ENCODE assay signal across 27 cellular contexts in the genomic region with DNA sequence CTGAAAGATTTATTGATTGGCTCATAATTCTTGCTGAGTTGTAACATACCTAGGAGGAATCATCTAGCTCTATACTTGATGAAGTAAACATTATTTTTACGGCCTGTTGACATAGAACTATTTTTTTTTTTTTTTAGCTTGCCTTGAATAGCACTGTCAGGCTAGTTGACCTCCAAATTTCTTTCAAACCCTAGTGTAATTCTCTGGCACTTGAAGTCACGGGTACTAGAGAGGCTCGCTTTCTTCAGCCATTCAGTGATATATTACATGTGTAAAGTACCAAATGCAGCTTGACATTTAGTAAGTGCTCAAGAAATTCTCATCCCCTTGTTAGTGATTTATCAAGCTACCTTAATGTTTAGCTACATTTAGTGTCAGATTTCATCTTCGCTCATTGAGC. TPM values are rescaled to one million over a fixed set of nuclear protein-coding genes. Genes with fewer than 3 reads are reported as not detected.
"Had no signal": no experiment of that assay in that cellular context is flagged by ENCODE, and none has a peak within 500 bp of the region (broad histone marks: within the 10 kb centered on the region; RNA-seq: fewer than 3 reads in every experiment).

No MANE protein-coding gene starts in this region.

- H3K4me1 ChIP-seq: colonic mucosa, heart right ventricle, pancreas had no signal

- H3K9me3 Mint-ChIP-seq: activated naive CD8-positive, alpha-beta T cell treated with anti-CD3 and anti-CD28 coated beads for 36 hours; activated T-cell treated with anti-CD3 and anti-CD28 coated beads, Interleukin-2, amount 50 U/mL, for 4 hours; activated T-helper 2 cell treated with anti-CD3 and anti-CD28 coated beads, Interferon-gamma antibody, Interleukin-2, Interleukin-4, amounts not matched to agents 10 μg/mL and 5 μg/mL and 100 μg/mL, durations not matched to agents 14 hours and 24 hours and 36 hours; nephron progenitor cell; WTC11 had no signal

- H3K4me3 Mint-ChIP-seq: activated naive CD8-positive, alpha-beta T cell treated with anti-CD3 and anti-CD28 coated beads for 36 hours; activated T-cell treated with anti-CD3 and anti-CD28 coated beads, Interleukin-2, amount 50 U/mL, for 4 hours; nephron progenitor cell; WTC11 had no signal

- H3K27ac Mint-ChIP-seq: activated naive CD8-positive, alpha-beta T cell treated with anti-CD3 and anti-CD28 coated beads for 36 hours; activated T-helper 2 cell treated with anti-CD3 and anti-CD28 coated beads, Interferon-gamma antibody, Interleukin-2, Interleukin-4, amounts not matched to agents 10 μg/mL and 5 μg/mL and 100 μg/mL, durations not matched to agents 14 hours and 24 hours and 36 hours; nephron progenitor cell; WTC11 had no signal

- H3K9me3 ChIP-seq: colonic mucosa, heart right ventricle, pancreas had no signal

- H3K27me3 ChIP-seq: colonic mucosa, heart right ventricle had no signal

- ATAC-seq: activated T-cell treated with anti-CD3 and anti-CD28 coated beads, Interleukin-2, amount 50 U/mL, for 4 hours; heart right ventricle; left cardiac atrium; pancreas; right cardiac atrium; stimulated activated naive CD8-positive, alpha-beta T cell treated with anti-CD3 and anti-CD28 coated beads, Interleukin-15, Interleukin-2, amounts not matched to agents 100 U/mL and 50 U/mL, for 24 hours; WTC11 had no signal

- H3K36me3 Mint-ChIP-seq: activated naive CD8-positive, alpha-beta T cell treated with anti-CD3 and anti-CD28 coated beads for 36 hours; WTC11 had no signal

- H3K4me3 ChIP-seq: colonic mucosa, heart right ventricle, pancreas had no signal

- H3K4me1 Mint-ChIP-seq: activated naive CD8-positive, alpha-beta T cell treated with anti-CD3 and anti-CD28 coated beads for 36 hours had no signal

- DNase-seq: activated CD4-positive, alpha-beta T cell treated with anti-CD3 and anti-CD28 coated beads, Interleukin-2, amount 50 U/mL, for 48 hours; activated CD8-positive, alpha-beta memory T cell treated with anti-CD3 and anti-CD28 coated beads, Interleukin-2, amount 50 U/mL, for 48 hours; activated naive CD4-positive, alpha-beta T cell; activated naive CD8-positive, alpha-beta T cell treated with anti-CD3 and anti-CD28 coated beads for 36 hours; activated T-cell treated with anti-CD3 and anti-CD28 coated beads, Interleukin-2, amount 50 U/mL, for 4 hours; amniotic stem cell; colonic mucosa; heart right ventricle; islet precursor cell; left cardiac atrium; mesenchymal stem cell; nephron progenitor cell; pancreas; right cardiac atrium; stimulated activated CD4-positive, alpha-beta T cell treated with anti-CD3 and anti-CD28 coated beads, Interleukin-12 subunit alpha, Interleukin-12 subunit beta, amount 100 ng/mL, for 4 hours; stimulated activated CD4-positive, alpha-beta T cell treated with anti-CD3 and anti-CD28 coated beads, Interleukin-4, amount 100 ng/mL, for 4 hours; stimulated activated naive CD8-positive, alpha-beta T cell treated with anti-CD3 and anti-CD28 coated beads, Interleukin-15, Interleukin-2, amounts not matched to agents 100 U/mL and 50 U/mL, for 24 hours; T-helper 9 cell had no signal

- H3K27ac ChIP-seq: colonic mucosa, heart right ventricle, pancreas had no signal

- H3K36me3 ChIP-seq: colonic mucosa, heart right ventricle, pancreas had no signal

RNA-seq across cellular contexts. Expression of a gene that starts 2.9 kb away (rescaled TPM):
- total RNA-seq: activated CD8-positive, alpha-beta memory T cell treated with anti-CD3 and anti-CD28 coated beads for 36 hours; activated naive CD8-positive, alpha-beta T cell treated with anti-CD3 and anti-CD28 coated beads for 36 hours; activated T-cell treated with anti-CD3 and anti-CD28 coated beads, Interleukin-2, amount 50 U/mL, for 4 hours; activated T-helper 2 cell treated with anti-CD3 and anti-CD28 coated beads, Interferon-gamma antibody, Interleukin-2, Interleukin-4, amounts not matched to agents 10 μg/mL and 5 μg/mL and 100 μg/mL, durations not matched to agents 14 hours and 24 hours and 36 hours; colonic mucosa; heart right ventricle; left cardiac atrium; mononuclear cell; pancreas; pulmonary artery endothelial cell; right cardiac atrium; skeletal muscle tissue; subcutaneous adipose tissue; ureter; WTC11 had no signal
- polyA plus RNA-seq: heart right ventricle, pancreas, right cardiac atrium had no signal

RNA-seq across cellular contexts. Expression of a gene that starts 42.0 kb away (rescaled TPM):
- total RNA-seq: activated CD8-positive, alpha-beta memory T cell treated with anti-CD3 and anti-CD28 coated beads for 36 hours; activated naive CD8-positive, alpha-beta T cell treated with anti-CD3 and anti-CD28 coated beads for 36 hours; activated T-cell treated with anti-CD3 and anti-CD28 coated beads, Interleukin-2, amount 50 U/mL, for 4 hours; activated T-helper 2 cell treated with anti-CD3 and anti-CD28 coated beads, Interferon-gamma antibody, Interleukin-2, Interleukin-4, amounts not matched to agents 10 μg/mL and 5 μg/mL and 100 μg/mL, durations not matched to agents 14 hours and 24 hours and 36 hours; colonic mucosa; heart right ventricle; left cardiac atrium; mononuclear cell; myocyte; pancreas; pulmonary artery endothelial cell; right cardiac atrium; skeletal muscle tissue; subcutaneous adipose tissue; ureter; WTC11 had no signal
- polyA plus RNA-seq: pancreas, right cardiac atrium had no signal
